Comparison of ENCODE assay signal across 19 cellular contexts in genomic region chr3:83320726-83321125, GRCh38.
A peak's percentile ranks its signal among the peaks of the same experiment; 100 is the strongest.
DNase-seq lines count a peak whose midpoint lies in the region; ATAC-seq and TF ChIP-seq lines count a peak whose summit lies in the region.
"Had no signal": no experiment of that assay in that cellular context is flagged by ENCODE, and none has a peak within 500 bp of the region (broad histone marks: within the 10 kb centered on the region; RNA-seq: fewer than 3 reads in every experiment).

No MANE protein-coding gene starts in this region.

- H4K12ac ChIP-seq in trophoblast cell (ENCODE audit: low read depth, low read length) = no peak overlapping the region

- H3F3A ChIP-seq in PC-3 (ENCODE audit: low read length, unreplicated experiment) = no peaks in the 10 kb centered on the region

- no peak overlapping the region for H2AK5ac ChIP-seq in trophoblast cell (ENCODE audit: low read length)

- H3K9me3 ChIP-seq in DND-41 (ENCODE audit: insufficient read depth, low read length, severe bottlenecking) (peaks cover 6% of the 10 kb centered on the region), PC-3 (ENCODE audit: low read length) (no peaks in the 10 kb centered on the region), trophoblast cell (ENCODE audit: insufficient read depth, low read depth, low read length) (no peaks in the 10 kb centered on the region)
- H3K9me3 ChIP-seq: BLaER1 treated with 17β-estradiol and CSF1 and Interleukin-3, amounts not matched to agents 10 nM and 100 nM; Caco-2 had no signal

- no peak overlapping the region for H3K4me3 Mint-ChIP-seq in osteocyte (ENCODE audit: unreplicated experiment)
- H3K4me3 Mint-ChIP-seq: B cell; CD4-positive, alpha-beta T cell; CD8-positive, alpha-beta T cell had no signal

- H3K18ac ChIP-seq in trophoblast cell (ENCODE audit: low read length) = no peak overlapping the region

- H3K27me3 ChIP-seq in DND-41 (ENCODE audit: insufficient read depth, low read length, poor library complexity) (no peaks in the 10 kb centered on the region), PC-3 (ENCODE audit: low read length) (no peaks in the 10 kb centered on the region), trophoblast cell (ENCODE audit: insufficient read depth, low read length) (no peaks in the 10 kb centered on the region)
- H3K27me3 ChIP-seq: BLaER1 treated with 17β-estradiol and CSF1 and Interleukin-3, amounts not matched to agents 10 nM and 100 nM had no signal

- no peak overlapping the region for H4K91ac ChIP-seq in trophoblast cell (ENCODE audit: low read depth, low read length)

- POLR2A ChIA-PET in PC-3 (lab: Charles Lee; ENCODE audit: unreplicated experiment) = no interaction called here

- H3K27me3 Mint-ChIP-seq in osteocyte (ENCODE audit: unreplicated experiment) = no peaks in the 10 kb centered on the region
- H3K27me3 Mint-ChIP-seq: B cell; CD4-positive, alpha-beta T cell had no signal

- no peaks in the 10 kb centered on the region for H3K36me3 Mint-ChIP-seq in osteocyte (ENCODE audit: unreplicated experiment)
- H3K36me3 Mint-ChIP-seq: CD8-positive, alpha-beta T cell had no signal

- no TSS peak for BruUV-seq in PC-3 (replicated peaks; lab: Mats Ljungman, UMichigan)

- H3K4me3 ChIP-seq in DND-41 (ENCODE audit: low read depth in 1 of 2, low read length in 2 of 2) (no peak overlapping the region), PC-3 (ENCODE audit: low read length) (no peak overlapping the region; the same call in 1 of the 2 replicates), trophoblast cell (ENCODE audit: low read depth, low read length) (no peak overlapping the region)
- H3K4me3 ChIP-seq: A549; BLaER1 treated with 17β-estradiol and CSF1 and Interleukin-3, amounts not matched to agents 10 nM and 100 nM; GM12878 had no signal

- no peak overlapping the region for H2BK5ac ChIP-seq in trophoblast cell (ENCODE audit: low read depth, low read length, poor library complexity)

- no peak overlapping the region; the same call in 1 of the 2 replicates for H2AFZ ChIP-seq in DND-41 (ENCODE audit: low read depth, low read length)
- no peak overlapping the region for H2AFZ ChIP-seq in PC-3 (ENCODE audit: low read length)
- H2AFZ ChIP-seq in trophoblast cell (ENCODE audit: insufficient read depth, low read length, poor library complexity) = no peak overlapping the region

- H3K14ac ChIP-seq in trophoblast cell (ENCODE audit: low read length) = no peak overlapping the region

- H3K4me1 ChIP-seq in DND-41 (ENCODE audit: insufficient read depth, low read length) (peaks cover 57% of the 10 kb centered on the region), PC-3 (ENCODE audit: insufficient read depth, low read length) (peaks cover 35% of the 10 kb centered on the region), trophoblast cell (ENCODE audit: control insufficient read depth in 1 of 2, insufficient read depth in 2 of 2, low read length in 2 of 2) (no peaks in the 10 kb centered on the region)
- H3K4me1 ChIP-seq: A549; BLaER1 treated with 17β-estradiol and CSF1 and Interleukin-3, amounts not matched to agents 10 nM and 100 nM; Caco-2 had no signal

- H3K27ac Mint-ChIP-seq in osteocyte (ENCODE audit: unreplicated experiment) = peak overlapping the region; percentile 39
- H3K27ac Mint-ChIP-seq: B cell; CD4-positive, alpha-beta T cell; CD8-positive, alpha-beta T cell had no signal

- intact Hi-C loops in PC-3 (cut with micrococcal nuclease) = no loop called here

- no peak overlapping the region for H2BK120ac ChIP-seq in trophoblast cell (ENCODE audit: insufficient read depth, low read length, poor library complexity)

- no peaks in the 10 kb centered on the region for H4K20me1 ChIP-seq in DND-41 (ENCODE audit: insufficient read depth, low read length)
- no peaks in the 10 kb centered on the region for H4K20me1 ChIP-seq in PC-3 (ENCODE audit: low read length)
- H4K20me1 ChIP-seq: BLaER1 treated with 17β-estradiol and CSF1 and Interleukin-3, amounts not matched to agents 10 nM and 100 nM had no signal

- peaks cover 9% of the 10 kb centered on the region for H3K4me1 Mint-ChIP-seq in osteocyte (ENCODE audit: unreplicated experiment)
- H3K4me1 Mint-ChIP-seq: B cell had no signal

- H3K4ac ChIP-seq in trophoblast cell (ENCODE audit: low read depth, low read length) = no peak overlapping the region

- ATAC-seq in DND-41 (ENCODE audit: insufficient read depth, low read depth) = no peak
- peak; percentile 75 for ATAC-seq in PC-3
- ATAC-seq in HG03135 (IDR thresholded peaks at IDR 0.05; ENCODE audit: unreplicated experiment) = no peak
- ATAC-seq: A549; CD8-positive, alpha-beta T cell; GM12878 had no signal

- H3K9me2 ChIP-seq in PC-3 (replicated peaks; ENCODE audit: low read length) = no peaks in the 10 kb centered on the region

- CTCF ChIA-PET in PC-3 (lab: Charles Lee) = no interaction called here

- H3K36me3 ChIP-seq in DND-41 (ENCODE audit: insufficient read depth, low read length) = no peaks in the 10 kb centered on the region; the same call in 1 of the 2 replicates
- H3K36me3 ChIP-seq in PC-3 (ENCODE audit: low read depth, low read length) = no peaks in the 10 kb centered on the region
- H3K36me3 ChIP-seq in trophoblast cell (ENCODE audit: control insufficient read depth in 1 of 2, insufficient read depth in 2 of 2, low read length in 2 of 2) = no peaks in the 10 kb centered on the region
- H3K36me3 ChIP-seq: BLaER1 treated with 17β-estradiol and CSF1 and Interleukin-3, amounts not matched to agents 10 nM and 100 nM had no signal

- H4K8ac ChIP-seq in trophoblast cell (ENCODE audit: low read depth, low read length) = no peak overlapping the region

- H2BK12ac ChIP-seq in trophoblast cell (ENCODE audit: low read length) = no peak overlapping the region

- TF ChIP-seq CTCF in DND-41 (IDR thresholded peaks at IDR 0.05; ENCODE audit: borderline replicate concordance, extremely low read depth, low read length, poor library complexity, severe bottlenecking) = no peak
- TF ChIP-seq CTCF in PC-3 (conservative IDR thresholded peaks at IDR 0.05; ENCODE audit: low read depth, low read length) = no peak
- no peak for TF ChIP-seq CTCF in osteocyte (IDR thresholded peaks at IDR 0.05)

- H3K9ac ChIP-seq in DND-41 (ENCODE audit: low read depth, low read length) = peak overlapping the region; percentile 56
- no peak overlapping the region for H3K9ac ChIP-seq in PC-3 (ENCODE audit: low read length)
- no peak overlapping the region for H3K9ac ChIP-seq in trophoblast cell (ENCODE audit: low read length)
- H3K9ac ChIP-seq: BLaER1 treated with 17β-estradiol and CSF1 and Interleukin-3, amounts not matched to agents 10 nM and 100 nM had no signal

- no peaks in the 10 kb centered on the region for H3K79me2 ChIP-seq in DND-41 (ENCODE audit: insufficient read depth, low read length)
- no peaks in the 10 kb centered on the region for H3K79me2 ChIP-seq in PC-3 (ENCODE audit: low read length)
- no peaks in the 10 kb centered on the region for H3K79me2 ChIP-seq in trophoblast cell (ENCODE audit: control insufficient read depth, insufficient read depth, low read length, poor library complexity)

- no peak overlapping the region for H3K23ac ChIP-seq in trophoblast cell (ENCODE audit: low read length)

- H3K9me3 Mint-ChIP-seq in osteocyte (ENCODE audit: unreplicated experiment) = peaks cover 10% of the 10 kb centered on the region

- H3K4me2 ChIP-seq in DND-41 (ENCODE audit: insufficient read depth, low read length) (peak overlapping the region; percentile 31), PC-3 (ENCODE audit: low read length) (peak overlapping the region; percentile 6; the same call in 1 of the 2 replicates), trophoblast cell (ENCODE audit: low read length) (no peak overlapping the region)
- H3K4me2 ChIP-seq: A549; BLaER1 treated with 17β-estradiol and CSF1 and Interleukin-3, amounts not matched to agents 10 nM and 100 nM had no signal

- H3K27ac ChIP-seq in DND-41 (ENCODE audit: low read length) (peak overlapping the region; percentile 97), PC-3 (ENCODE audit: low read length) (peak overlapping the region; percentile 40), trophoblast cell (ENCODE audit: low read depth, low read length) (no peak overlapping the region)
- H3K27ac ChIP-seq: 22Rv1; A549; BLaER1 treated with 17β-estradiol and CSF1 and Interleukin-3, amounts not matched to agents 10 nM and 100 nM; C4-2B had no signal

- H3K79me1 ChIP-seq in trophoblast cell (ENCODE audit: low read length) = no peaks in the 10 kb centered on the region

- DNase-seq in DND-41 (no peak), PC-3 (peak; percentile 62), osteocyte (ENCODE audit: extremely low spot score, unreplicated experiment) (no peak), trophoblast cell (no peak)
- DNase-seq: AML-193; Caco-2; Calu3; CD4-positive, alpha-beta T cell; CD8-positive, alpha-beta T cell; DMS79 treated with DMSO at 0.1 percent for 48 hours; EL; GDM1 had no signal
